ENCODE assay signal across 9 cellular contexts in genomic region chr7:55641811-55642210, GRCh38.
A peak's percentile ranks its signal among the peaks of the same experiment; 100 is the strongest.
DNase-seq lines count a peak whose midpoint lies in the region; ATAC-seq, FAIRE-seq and TF ChIP-seq lines count a peak whose summit lies in the region.
"Had no signal": no experiment of that assay in that cellular context is flagged by ENCODE, and none has a peak within 500 bp of the region (broad histone marks: within the 10 kb centered on the region; RNA-seq: fewer than 3 reads in every experiment).

No MANE protein-coding gene starts in this region.

- intact Hi-C loops in activated CD8-positive, alpha-beta T cell treated with anti-CD3 and anti-CD28 coated beads for 36 hours (cut with micrococcal nuclease), result loop anchor here (5.0 kb wide), 2 partner anchors 320 to 430 kb away; partner anchors contain the start of gene NIPSNAP2
- intact Hi-C loops in left colon (cut with DNase I, micrococcal nuclease), result no loop called here

- ATAC-seq in HG03045 (IDR thresholded peaks at IDR 0.05; ENCODE audit: unreplicated experiment) (peak; percentile 56), left colon (no peak)
- ATAC-seq in activated CD8-positive, alpha-beta T cell treated with anti-CD3 and anti-CD28 coated beads for 36 hours, result peak; percentile 85

- POLR2A ChIA-PET in activated CD8-positive, alpha-beta T cell treated with anti-CD3 and anti-CD28 coated beads for 36 hours (lab: Charles Lee), result interaction anchor here (1.5 kb wide), 1 partner anchor 431 kb away, joined by 3 read pairs; no protein-coding TSS in a partner anchor

- no peak for TF ChIP-seq CTCF in activated CD8-positive, alpha-beta T cell treated with anti-CD3 and anti-CD28 coated beads for 36 hours (IDR thresholded peaks at IDR 0.05)

- no peak for FAIRE-seq in GM19239 (lab: Jason Lieb, UNC)

- CTCF ChIA-PET in activated CD8-positive, alpha-beta T cell treated with anti-CD3 and anti-CD28 coated beads for 36 hours (lab: Charles Lee), result interaction anchor here (0.7 to 2.9 kb wide), 15 partner anchors 9 to 432 kb away, joined by 3 to 20 read pairs (median 4); no protein-coding TSS in a partner anchor

- no peaks in the 10 kb centered on the region for H3K36me3 Mint-ChIP-seq in activated CD8-positive, alpha-beta T cell treated with anti-CD3 and anti-CD28 coated beads for 36 hours (ENCODE audit: low read depth)

- no peaks in the 10 kb centered on the region for H3K27me3 Mint-ChIP-seq in activated CD8-positive, alpha-beta T cell treated with anti-CD3 and anti-CD28 coated beads for 36 hours

- no peaks in the 10 kb centered on the region for H3K9me3 Mint-ChIP-seq in activated CD8-positive, alpha-beta T cell treated with anti-CD3 and anti-CD28 coated beads for 36 hours

- DNase-seq in DMS53 treated with DMSO at 0.1 percent for 48 hours (lab: John Stamatoyannopoulos, UW; ENCODE audit: unreplicated experiment) (peak; percentile 5), GM19239 (ENCODE audit: insufficient read length, low spot score) (peak; percentile 9), SIG-M5 (lab: John Stamatoyannopoulos, UW) (no peak), erythroblast (lab: John Stamatoyannopoulos, UW) (no peak), iPS-NIHi7 (ENCODE audit: extremely low spot score) (no peak), left colon (no peak)
- peak; percentile 16 for DNase-seq in activated CD8-positive, alpha-beta T cell treated with anti-CD3 and anti-CD28 coated beads for 36 hours
- DNase-seq: activated B cell treated with CpG ODN at 0.5 μM for 24 hours had no signal

- peaks cover 9% of the 10 kb centered on the region for H3K4me1 Mint-ChIP-seq in activated CD8-positive, alpha-beta T cell treated with anti-CD3 and anti-CD28 coated beads for 36 hours (ENCODE audit: low read depth)

- H3K4me3 Mint-ChIP-seq in activated CD8-positive, alpha-beta T cell treated with anti-CD3 and anti-CD28 coated beads for 36 hours, result no peak overlapping the region
- H3K4me3 Mint-ChIP-seq: activated B cell treated with CpG ODN at 0.5 μM for 24 hours had no signal

- H3K27ac Mint-ChIP-seq in activated CD8-positive, alpha-beta T cell treated with anti-CD3 and anti-CD28 coated beads for 36 hours, result peak overlapping the region; percentile 63
- H3K27ac Mint-ChIP-seq: activated B cell treated with CpG ODN at 0.5 μM for 24 hours had no signal

- no peak for TF ChIP-seq POLR2A in erythroblast (IDR thresholded peaks at IDR 0.05; ENCODE audit: low read length)

Comparison
In these comparisons a context has a peak if more than half of its experiments do, and no peak if none do; other contexts are left out.
1. DNase-seq: peak in DMS53 treated with DMSO at 0.1 percent for 48 hours (single experiment), GM19239 (single experiment) and activated CD8-positive, alpha-beta T cell treated with anti-CD3 and anti-CD28 coated beads for 36 hours (single experiment); none in SIG-M5 (single experiment), erythroblast (0 of 2), iPS-NIHi7 (single experiment) and left colon (0 of 2).